8 cellular contexts compared by ENCODE assay signal in the genomic region with DNA sequence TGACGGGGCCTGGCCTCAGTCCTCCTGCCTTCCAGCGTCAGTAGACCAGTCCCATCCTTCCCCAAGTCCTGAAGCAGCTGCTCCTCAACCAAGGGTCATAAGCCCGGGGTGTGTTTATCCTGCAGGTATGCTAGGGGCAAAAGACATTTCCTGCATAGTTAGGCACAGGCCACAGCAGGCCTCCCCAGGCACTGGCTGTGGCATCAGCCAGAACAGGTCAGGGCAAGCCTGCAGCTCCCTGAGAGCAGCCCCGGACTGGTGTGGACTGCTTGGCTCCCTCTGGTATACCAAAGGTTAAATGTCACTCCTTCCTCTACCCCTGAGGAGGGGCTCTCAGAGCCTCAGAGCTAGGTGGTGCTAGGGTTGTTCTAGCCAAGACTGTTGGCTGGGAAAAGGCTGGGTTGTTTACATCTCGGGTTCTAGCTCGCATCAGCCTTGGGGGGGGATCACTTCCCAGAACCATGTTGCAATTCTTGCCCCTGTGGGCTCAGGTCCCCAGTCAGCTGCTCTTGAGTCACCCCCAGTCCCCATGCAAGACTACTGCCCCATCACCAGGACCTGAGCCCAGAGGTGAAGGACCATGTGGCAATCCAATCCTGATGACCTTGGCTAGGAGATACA. TPM values are rescaled to one million over a fixed set of nuclear protein-coding genes. Genes with fewer than 3 reads are reported as not detected.
DNase-seq lines count a peak whose midpoint lies in the region; ATAC-seq and TF ChIP-seq lines count a peak whose summit lies in the region.

No MANE protein-coding gene starts in this region.

- no peak for DNase-seq in DND-41
- peak; percentile 94 for DNase-seq in RWPE2 (ENCODE audit: low spot score)
- DNase-seq in foreskin fibroblast: peak; percentile 72 to 80
- DNase-seq in prostate gland (ENCODE audit: low spot score): peak; percentile 63
- no peak for DNase-seq in NOMO-1 (lab: John Stamatoyannopoulos, UW; ENCODE audit: unreplicated experiment in 2 of 2)
- no peak for DNase-seq in OCI-M2 (lab: John Stamatoyannopoulos, UW; ENCODE audit: unreplicated experiment)
- DNase-seq in NCI-H1105 (lab: John Stamatoyannopoulos, UW): no peak

- 17% methylated on average over 6 of the region's 6 CpGs for WGBS in prostate gland

- H2AFZ ChIP-seq in DND-41 (ENCODE audit: low read depth, low read length): no peak overlapping the region

- peak; percentile 17; the same call in 2 of the 3 replicates for ATAC-seq in DND-41 (ENCODE audit: insufficient read depth, low read depth)
- ATAC-seq in RWPE2 (ENCODE audit: low read depth): peak; percentile 82
- no peak for ATAC-seq in HG03521 (IDR thresholded peaks at IDR 0.05; ENCODE audit: unreplicated experiment)

- TF ChIP-seq POLR2A in prostate gland (IDR thresholded peaks at IDR 0.05): peak; percentile 55

- H3K36me3 ChIP-seq in DND-41 (ENCODE audit: insufficient read depth, low read length) (peaks cover 8% of the 10 kb centered on the region), RWPE2 (ENCODE audit: low read depth) (peaks cover 77% of the 10 kb centered on the region), prostate gland (peaks cover 10 to 12% of the 10 kb centered on the region in 2 donors)

- TF ChIP-seq CTCF in DND-41 (IDR thresholded peaks at IDR 0.05; ENCODE audit: borderline replicate concordance, extremely low read depth, low read length, poor library complexity, severe bottlenecking) (no peak), RWPE2 (IDR thresholded peaks at IDR 0.05; ENCODE audit: poor library complexity, severe bottlenecking) (no peak), foreskin fibroblast (IDR thresholded peaks at IDR 0.05; ENCODE audit: low read depth, low read length) (no peak), prostate gland (IDR thresholded peaks at IDR 0.05) (no peak)

- H3K9ac ChIP-seq in DND-41 (ENCODE audit: low read depth, low read length): no peak overlapping the region

- H3K27me3 ChIP-seq in DND-41 (ENCODE audit: insufficient read depth, low read length, poor library complexity) (peaks cover 10% of the 10 kb centered on the region), RWPE2 (ENCODE audit: insufficient read depth, poor library complexity, severe bottlenecking) (no peaks in the 10 kb centered on the region), prostate gland (replicated peaks; ENCODE audit: insufficient read depth) (no peaks in the 10 kb centered on the region)

- no peaks in the 10 kb centered on the region for H4K20me1 ChIP-seq in DND-41 (ENCODE audit: insufficient read depth, low read length)

- intact Hi-C loops in prostate gland (cut with DNase I): loop anchor here (5.0 kb wide), 1 partner anchor 252 kb away; the partner anchor contains the start of gene DAD1

- H3K79me2 ChIP-seq in DND-41 (ENCODE audit: insufficient read depth, low read length): no peaks in the 10 kb centered on the region

- no peak overlapping the region for H3K27ac ChIP-seq in DND-41 (ENCODE audit: low read length)
- H3K27ac ChIP-seq in RWPE2 (ENCODE audit: poor library complexity, severe bottlenecking): peak overlapping the region; percentile 98
- H3K27ac ChIP-seq in prostate gland: peak overlapping the region; percentile 92 to 93

- H3K4me3 ChIP-seq in DND-41 (ENCODE audit: low read depth in 1 of 2, low read length in 2 of 2) (no peak overlapping the region), RWPE2 (ENCODE audit: severe bottlenecking) (peak overlapping the region; percentile 93), foreskin fibroblast (ENCODE audit: low read depth in 1 of 2, low read length in 2 of 2) (peak overlapping the region; percentile 89 to 90), prostate gland (peak overlapping the region; percentile 71 to 82)

- H3K4me1 ChIP-seq in DND-41 (ENCODE audit: insufficient read depth, low read length): no peaks in the 10 kb centered on the region
- peaks cover 23% of the 10 kb centered on the region for H3K4me1 ChIP-seq in RWPE2 (ENCODE audit: insufficient read depth, poor library complexity, severe bottlenecking)
- no peaks in the 10 kb centered on the region for H3K4me1 ChIP-seq in prostate gland (replicated peaks)

- H3K4me2 ChIP-seq in DND-41 (ENCODE audit: insufficient read depth, low read length): no peak overlapping the region

- no peaks in the 10 kb centered on the region for H3K9me3 ChIP-seq in DND-41 (ENCODE audit: insufficient read depth, low read length, severe bottlenecking)
- no peaks in the 10 kb centered on the region for H3K9me3 ChIP-seq in RWPE2 (ENCODE audit: severe bottlenecking)
- no peaks in the 10 kb centered on the region for H3K9me3 ChIP-seq in prostate gland

RNA-seq across cellular contexts. Expression of gene MMP14, which starts 2.9 kb away (rescaled TPM):
- 10 to 100 TPM; 64.9 to 90.4 TPM for total RNA-seq in prostate gland

RNA-seq across cellular contexts. Expression of gene MRPL52, which starts 9.6 kb away (rescaled TPM):
- total RNA-seq in prostate gland: 100 to 1,000 TPM in 1 of 2 donors, 10 to 100 TPM in 1; 54.5 to 195 TPM

RNA-seq across cellular contexts. Expression of gene SLC7A7, which starts 24.0 kb away (rescaled TPM):
- 1 to 10 TPM; 4.6 to 8.1 TPM for total RNA-seq in prostate gland

RNA-seq across cellular contexts. Expression of gene LRP10, which starts 32.3 kb away (rescaled TPM):
- total RNA-seq in prostate gland: 100 to 1,000 TPM; 124 to 150 TPM

RNA-seq across cellular contexts. Expression of gene REM2, which starts 43.8 kb away (rescaled TPM):
- 1 to 10 TPM in 1 of 2 donors, under 1 TPM in 1; 0.62 to 1.0 TPM for total RNA-seq in prostate gland

Comparison
In these comparisons a context has a peak if more than half of its experiments do, and no peak if none do; other contexts are left out.
1. DNase-seq: peak in RWPE2 (single experiment), foreskin fibroblast (2 of 2) and prostate gland (single experiment); none in DND-41 (single experiment), NOMO-1 (0 of 2), OCI-M2 (single experiment) and NCI-H1105 (single experiment).
2. H3K4me3 ChIP-seq: peak in RWPE2 (single experiment), foreskin fibroblast (2 of 2) and prostate gland (2 of 2); none in DND-41 (0 of 2).